Comparison of ENCODE assay signal across 9 cellular contexts in the genomic region with DNA sequence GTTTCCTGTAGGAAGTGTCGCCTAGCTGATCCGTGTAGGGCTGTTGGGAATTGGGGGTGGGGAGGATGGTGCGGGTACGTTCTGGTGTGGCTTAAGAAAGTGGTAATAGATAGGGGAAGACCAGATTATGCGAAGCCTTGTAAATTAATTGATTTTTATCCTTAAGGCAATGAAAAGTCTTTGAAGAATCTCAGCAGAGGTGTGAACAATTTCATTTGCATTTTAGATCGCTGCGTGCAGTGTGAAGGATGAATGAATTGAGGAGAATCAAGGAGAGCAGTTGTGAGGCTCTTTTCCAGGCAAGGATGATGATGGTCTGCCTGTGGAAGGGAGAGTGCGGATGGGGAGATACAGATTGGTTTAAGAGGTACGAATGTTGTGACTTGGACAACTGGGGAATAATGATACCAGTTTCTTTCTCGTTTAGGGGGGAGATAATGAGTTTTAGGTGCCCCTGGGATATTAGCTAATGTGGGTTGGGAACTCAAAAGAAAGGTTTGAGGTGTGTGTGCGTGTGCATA. TPM values are rescaled to one million over a fixed set of nuclear protein-coding genes. Genes with fewer than 3 reads are reported as not detected.
DNase-seq lines count a peak whose midpoint lies in the region; ATAC-seq and TF ChIP-seq lines count a peak whose summit lies in the region.
"Had no signal": no experiment of that assay in that cellular context is flagged by ENCODE, and none has a peak within 500 bp of the region (broad histone marks: within the 10 kb centered on the region; RNA-seq: fewer than 3 reads in every experiment).

No MANE protein-coding gene starts in this region.

- no peaks in the 10 kb centered on the region for H4K20me1 ChIP-seq in DND-41 (ENCODE audit: insufficient read depth, low read length)

- H3K4me1 Mint-ChIP-seq in natural killer cell: peaks cover 19 to 39% of the 10 kb centered on the region in 2 donors

- no peaks in the 10 kb centered on the region for H3K9me3 Mint-ChIP-seq in natural killer cell
- H3K9me3 Mint-ChIP-seq: memory B cell had no signal

- no peak overlapping the region for H3K4me3 Mint-ChIP-seq in natural killer cell
- H3K4me3 Mint-ChIP-seq: memory B cell had no signal

- no peaks in the 10 kb centered on the region for H3K27me3 Mint-ChIP-seq in natural killer cell (ENCODE audit: low read depth in 2 of 2)
- H3K27me3 Mint-ChIP-seq: memory B cell had no signal

- H3K27me3 ChIP-seq in DND-41 (ENCODE audit: insufficient read depth, low read length, poor library complexity): no peaks in the 10 kb centered on the region

- peak overlapping the region; percentile 93 for H3K27ac ChIP-seq in DND-41 (ENCODE audit: low read length)
- peak overlapping the region; percentile 98 for H3K27ac ChIP-seq in caudate nucleus (ENCODE audit: low read depth, low read length)

- H3K4me3 ChIP-seq in DND-41 (ENCODE audit: low read depth in 1 of 2, low read length in 2 of 2): peak overlapping the region; percentile 64 to 77

- intact Hi-C loops in natural killer cell (cut with micrococcal nuclease): loop anchor here (1.0 kb wide), 1 partner anchor 20 kb away; a partner anchor contains a TSS

- no peaks in the 10 kb centered on the region for H3K36me3 Mint-ChIP-seq in natural killer cell

- H2AFZ ChIP-seq in DND-41 (ENCODE audit: low read depth, low read length): peak overlapping the region; percentile 97

- ATAC-seq in DND-41 (ENCODE audit: insufficient read depth, low read depth): peak; percentile 20
- peak in 2 of 3 donors; percentile 2 to 5 for ATAC-seq in natural killer cell

- no peaks in the 10 kb centered on the region for H3K9me3 ChIP-seq in DND-41 (ENCODE audit: insufficient read depth, low read length, severe bottlenecking)

- H3K79me2 ChIP-seq in DND-41 (ENCODE audit: insufficient read depth, low read length): peaks cover 69% of the 10 kb centered on the region

- H3K4me1 ChIP-seq in DND-41 (ENCODE audit: insufficient read depth, low read length): peaks cover 43% of the 10 kb centered on the region

- TF ChIP-seq CTCF in DND-41 (IDR thresholded peaks at IDR 0.05; ENCODE audit: borderline replicate concordance, extremely low read depth, low read length, poor library complexity, severe bottlenecking) (no peak), natural killer cell (IDR thresholded peaks at IDR 0.05) (no peak)

- peaks cover 24% of the 10 kb centered on the region for H3K36me3 ChIP-seq in DND-41 (ENCODE audit: insufficient read depth, low read length)

- in situ Hi-C loops in ACHN (cut with HindIII; ENCODE audit: low pct_ligation_motif_present, low pct_unique_long_range_greater_than_20kb, low sequenced_read_pairs): no loop called here

- DNase-seq in DND-41 (no peak), HuH-7.5 (ENCODE audit: low spot score) (peak; percentile 17), caudate nucleus (lab: John Stamatoyannopoulos, UW) (no peak), natural killer cell (no peak), cerebellar nuclear complex (lab: John Stamatoyannopoulos, UW) (no peak), NCI-H2029 (lab: John Stamatoyannopoulos, UW) (no peak), ACHN (no peak), DMS 273 treated with DMSO at 0.1 percent for 48 hours (lab: John Stamatoyannopoulos, UW) (no peak)

- no peak overlapping the region for H3K27ac Mint-ChIP-seq in natural killer cell
- H3K27ac Mint-ChIP-seq: memory B cell had no signal

- H3K9ac ChIP-seq in DND-41 (ENCODE audit: low read depth, low read length): peak overlapping the region; percentile 82

- H3K4me2 ChIP-seq in DND-41 (ENCODE audit: insufficient read depth, low read length): peak overlapping the region; percentile 69

RNA-seq across cellular contexts. Expression of a gene that starts 0.8 kb away (rescaled TPM):
- 10 to 100 TPM; 40.6 to 44.0 (median 43.0) TPM for total RNA-seq in natural killer cell

RNA-seq across cellular contexts. Expression of a gene that starts 15.4 kb away (rescaled TPM):
- total RNA-seq in natural killer cell: 10 to 100 TPM; 26.5 to 31.7 (median 31.6) TPM

RNA-seq across cellular contexts. Expression of a gene that starts 15.4 kb away (rescaled TPM):
- total RNA-seq in natural killer cell: 10 to 100 TPM; 31.6 to 40.0 (median 35.0) TPM

RNA-seq across cellular contexts. Expression of a gene that starts 20.5 kb away (rescaled TPM):
- 100 to 1,000 TPM; 109 to 155 (median 117) TPM for total RNA-seq in natural killer cell

RNA-seq across cellular contexts. Expression of a gene that starts 26.0 kb away (rescaled TPM):
- total RNA-seq in natural killer cell: 10 to 100 TPM; 31.6 to 40.3 (median 35.3) TPM
